In genomic region chr10:113264333-113265131, GRCh38 we compare ENCODE assay signal across 20 cellular contexts.
"Had no signal": no experiment of that assay in that cellular context is flagged by ENCODE, and none has a peak within 500 bp of the region (broad histone marks: within the 10 kb centered on the region; RNA-seq: fewer than 3 reads in every experiment).

No MANE protein-coding gene starts in this region.

- H3K9me3 ChIP-seq: lower lobe of right lung, prostate gland, right atrium auricular region, thyroid gland, uterus had no signal

- ATAC-seq: activated CD8-positive, alpha-beta memory T cell treated with anti-CD3 and anti-CD28 coated beads, Interleukin-2, amount 10 ng/mL, durations not matched to agents 7 days and 5 days; foreskin keratinocyte had no signal

- H3K9me3 Mint-ChIP-seq: activated CD4-positive, alpha-beta memory T cell treated with anti-CD3 and anti-CD28 coated beads, Interleukin-2, amount 10 ng/mL, durations not matched to agents 7 days and 5 days; activated naive CD8-positive, alpha-beta T cell treated with anti-CD3 and anti-CD28 coated beads, Interleukin-2, amount 10 ng/mL, durations not matched to agents 7 days and 5 days; activated T-helper 2 cell treated with anti-CD3 and anti-CD28 coated beads, Interferon-gamma antibody, Interleukin-2, Interleukin-4, amounts not matched to agents 10 μg/mL and 5 μg/mL and 100 μg/mL, durations not matched to agents 14 hours and 24 hours and 36 hours; mesothelial cell of epicardium; T-helper 2 cell treated with Interferon-gamma antibody and Interleukin-4, amounts not matched to agents 5 μg/mL and 100 μg/mL, for 36 hours had no signal

- H3K4me3 Mint-ChIP-seq: activated CD4-positive, alpha-beta memory T cell treated with anti-CD3 and anti-CD28 coated beads, Interleukin-2, amount 10 ng/mL, durations not matched to agents 7 days and 5 days; activated CD8-positive, alpha-beta memory T cell treated with anti-CD3 and anti-CD28 coated beads, Interleukin-2, amount 10 ng/mL, durations not matched to agents 7 days and 5 days; activated naive CD8-positive, alpha-beta T cell treated with anti-CD3 and anti-CD28 coated beads, Interleukin-2, amount 10 ng/mL, durations not matched to agents 7 days and 5 days; mesothelial cell of epicardium; T-helper 2 cell treated with Interferon-gamma antibody and Interleukin-4, amounts not matched to agents 5 μg/mL and 100 μg/mL, for 36 hours had no signal

- H3K36me3 ChIP-seq: lower lobe of right lung, prostate gland, right atrium auricular region, thyroid gland, uterus had no signal

- H3K27ac Mint-ChIP-seq: activated CD4-positive, alpha-beta memory T cell treated with anti-CD3 and anti-CD28 coated beads, Interleukin-2, amount 10 ng/mL, durations not matched to agents 7 days and 5 days; activated CD8-positive, alpha-beta memory T cell treated with anti-CD3 and anti-CD28 coated beads, Interleukin-2, amount 10 ng/mL, durations not matched to agents 7 days and 5 days; activated naive CD8-positive, alpha-beta T cell treated with anti-CD3 and anti-CD28 coated beads, Interleukin-2, amount 10 ng/mL, durations not matched to agents 7 days and 5 days; activated T-helper 2 cell treated with anti-CD3 and anti-CD28 coated beads, Interferon-gamma antibody, Interleukin-2, Interleukin-4, amounts not matched to agents 10 μg/mL and 5 μg/mL and 100 μg/mL, durations not matched to agents 14 hours and 24 hours and 36 hours; mesothelial cell of epicardium; T-helper 2 cell treated with Interferon-gamma antibody and Interleukin-4, amounts not matched to agents 5 μg/mL and 100 μg/mL, for 36 hours had no signal

- H3K4me1 Mint-ChIP-seq: activated CD4-positive, alpha-beta memory T cell treated with anti-CD3 and anti-CD28 coated beads, Interleukin-2, amount 10 ng/mL, durations not matched to agents 7 days and 5 days; activated CD8-positive, alpha-beta memory T cell treated with anti-CD3 and anti-CD28 coated beads, Interleukin-2, amount 10 ng/mL, durations not matched to agents 7 days and 5 days; activated naive CD8-positive, alpha-beta T cell treated with anti-CD3 and anti-CD28 coated beads, Interleukin-2, amount 10 ng/mL, durations not matched to agents 7 days and 5 days had no signal

- H3K27ac ChIP-seq: foreskin keratinocyte, lower lobe of right lung, prostate gland, right atrium auricular region, thyroid gland, uterus had no signal

- DNase-seq: activated CD4-positive, alpha-beta memory T cell treated with anti-CD3 and anti-CD28 coated beads, Interleukin-2, amount 10 ng/mL, durations not matched to agents 7 days and 5 days; activated CD4-positive, alpha-beta T cell treated with anti-CD3 and anti-CD28 coated beads for 48 hours; activated CD4-positive, CD25-positive, alpha-beta regulatory T cell; activated CD8-positive, alpha-beta memory T cell treated with anti-CD3 and anti-CD28 coated beads, Interleukin-2, amount 10 ng/mL, durations not matched to agents 7 days and 5 days; activated naive CD4-positive, alpha-beta T cell treated with Interleukin-2 at 50 U/mL for 16 hours; activated naive CD8-positive, alpha-beta T cell treated with anti-CD3 and anti-CD28 coated beads, Interleukin-2, amount 10 ng/mL, durations not matched to agents 7 days and 5 days; activated T-cell treated with anti-CD3 and anti-CD28 coated beads, Interleukin-2, amount 50 U/mL, for 1 hour; amygdala; foreskin keratinocyte; glutamatergic neuron; hippocampal formation; lower lobe of right lung; thyroid gland; uterus had no signal

- H3K27me3 ChIP-seq: foreskin keratinocyte, right atrium auricular region, thyroid gland, uterus had no signal

- FAIRE-seq: keratinocyte had no signal

- H3K36me3 Mint-ChIP-seq: activated CD8-positive, alpha-beta memory T cell treated with anti-CD3 and anti-CD28 coated beads, Interleukin-2, amount 10 ng/mL, durations not matched to agents 7 days and 5 days; activated naive CD8-positive, alpha-beta T cell treated with anti-CD3 and anti-CD28 coated beads, Interleukin-2, amount 10 ng/mL, durations not matched to agents 7 days and 5 days; mesothelial cell of epicardium had no signal

- H3K4me3 ChIP-seq: lower lobe of right lung, prostate gland, right atrium auricular region, thyroid gland, uterus had no signal

- H3K4me1 ChIP-seq: foreskin keratinocyte, lower lobe of right lung, prostate gland, right atrium auricular region, thyroid gland, uterus had no signal
